11 cellular contexts compared by ENCODE assay signal in the genomic region with DNA sequence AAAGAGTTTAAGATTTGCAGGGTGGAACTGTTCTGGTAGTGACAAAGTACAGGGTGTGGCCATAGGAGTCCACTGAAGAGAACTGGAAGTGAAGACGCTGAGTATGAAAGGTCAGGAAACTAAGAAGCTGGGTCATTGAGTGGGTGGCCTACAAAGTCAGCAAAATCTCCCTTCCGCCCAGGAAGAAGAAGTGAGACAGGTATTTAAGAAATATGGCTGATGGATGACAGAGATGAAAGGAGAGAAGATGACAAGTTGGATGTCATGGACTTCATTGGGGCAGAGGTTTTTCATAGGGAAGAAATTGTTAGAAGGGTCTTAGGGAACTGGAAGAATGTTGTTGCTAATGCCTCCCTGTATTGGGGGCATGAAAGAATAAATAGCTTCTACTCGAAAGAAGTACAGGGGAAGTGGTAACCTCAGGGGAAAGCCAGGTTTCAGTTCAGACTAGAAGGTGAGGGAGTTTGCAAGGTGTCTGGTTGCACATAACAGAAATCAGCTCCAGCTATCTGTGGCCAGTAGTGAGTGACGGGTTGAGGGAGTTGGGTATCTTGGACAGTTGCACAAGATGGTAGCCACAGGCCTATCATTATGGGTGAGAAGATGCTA. TPM values are rescaled to one million over a fixed set of nuclear protein-coding genes. Genes with fewer than 3 reads are reported as not detected.
A peak's percentile ranks its signal among the peaks of the same experiment; 100 is the strongest.
DNase-seq lines count a peak whose midpoint lies in the region; ATAC-seq and TF ChIP-seq lines count a peak whose summit lies in the region.
"Had no signal": no experiment of that assay in that cellular context is flagged by ENCODE, and none has a peak within 500 bp of the region (broad histone marks: within the 10 kb centered on the region; RNA-seq: fewer than 3 reads in every experiment).

No MANE protein-coding gene starts in this region.

- no peak for TF ChIP-seq POLR2A in GM18505 (IDR thresholded peaks at IDR 0.05; ENCODE audit: borderline replicate concordance, extremely low read depth, insufficient read depth, insufficient read length)

- peaks cover 12% of the 10 kb centered on the region for H3K4me1 Mint-ChIP-seq in activated T-helper 17 cell treated with anti-CD3 and anti-CD28 coated beads, Interleukin-2, amount 50 U/mL, for 72 hours

- intact Hi-C loops in posterior cingulate gyrus (cut with DNase I), result no loop called here

- no peaks in the 10 kb centered on the region for H3K36me3 Mint-ChIP-seq in activated T-helper 17 cell treated with anti-CD3 and anti-CD28 coated beads, Interleukin-2, amount 50 U/mL, for 72 hours (ENCODE audit: low read depth)

- peak overlapping the region; percentile 37 for H3K4me3 Mint-ChIP-seq in activated T-helper 17 cell treated with anti-CD3 and anti-CD28 coated beads, Interleukin-2, amount 50 U/mL, for 72 hours

- DNase-seq in stimulated activated CD4-positive, alpha-beta T cell treated with anti-CD3 and anti-CD28 coated beads, Interleukin-15, amount 100 ng/mL, for 24 hours, result no peak
- DNase-seq in ureter (ENCODE audit: low spot score), result no peak
- DNase-seq in activated gamma-delta T cell treated with Interleukin-2 at 50 U/mL for 16 hours, result no peak
- DNase-seq in posterior cingulate gyrus, result no peak
- DNase-seq: Calu3; NCI-H524 treated with DMSO at 0.1 percent for 48 hours; stimulated activated CD4-positive, alpha-beta T cell treated with anti-CD3 and anti-CD28 coated beads, Interleukin-4, amount 100 ng/mL, for 24 hours had no signal

- no peaks in the 10 kb centered on the region for H3K27me3 Mint-ChIP-seq in activated T-helper 17 cell treated with anti-CD3 and anti-CD28 coated beads, Interleukin-2, amount 50 U/mL, for 72 hours

- no peaks in the 10 kb centered on the region for H3K9me3 Mint-ChIP-seq in activated T-helper 17 cell treated with anti-CD3 and anti-CD28 coated beads, Interleukin-2, amount 50 U/mL, for 72 hours

- ATAC-seq in GM18505 (IDR thresholded peaks at IDR 0.05; ENCODE audit: unreplicated experiment), result peak; percentile 71
- peak; percentile 88 for ATAC-seq in GM21360 (IDR thresholded peaks at IDR 0.05; ENCODE audit: unreplicated experiment)
- ATAC-seq in HG03097 (IDR thresholded peaks at IDR 0.05; ENCODE audit: low FRiP score, unreplicated experiment), result peak; percentile 72
- peak; percentile 80 for ATAC-seq in activated T-helper 17 cell treated with anti-CD3 and anti-CD28 coated beads, Interleukin-2, amount 50 U/mL, for 72 hours (replicated peaks)

- H3K27ac Mint-ChIP-seq in activated T-helper 17 cell treated with anti-CD3 and anti-CD28 coated beads, Interleukin-2, amount 50 U/mL, for 72 hours, result peak overlapping the region; percentile 37

RNA-seq across cellular contexts. Expression of gene MED13, which starts 33.6 kb away (rescaled TPM):
- 10 to 100 TPM; 48.9 to 51.3 TPM for total RNA-seq in activated T-helper 17 cell treated with anti-CD3 and anti-CD28 coated beads, Interleukin-2, amount 50 U/mL, for 72 hours
- 86.2 TPM for total RNA-seq in ureter
